28 cellular contexts compared by ENCODE assay signal in genomic region chr12:110547090-110547489, GRCh38. TPM values are rescaled to one million over a fixed set of nuclear protein-coding genes. Genes with fewer than 3 reads are reported as not detected.
DNase-seq lines count a peak whose midpoint lies in the region; ATAC-seq and TF ChIP-seq lines count a peak whose summit lies in the region.
"Had no signal": no experiment of that assay in that cellular context is flagged by ENCODE, and none has a peak within 500 bp of the region (broad histone marks: within the 10 kb centered on the region; RNA-seq: fewer than 3 reads in every experiment).

No MANE protein-coding gene starts in this region.

- intact Hi-C loops in left ventricle myocardium inferior (cut with micrococcal nuclease) (no loop called here), right cardiac atrium (cut with DNase I) (loop anchor here in 1 of 4 donors (5.0 kb wide), 1 partner anchor 35 kb away; the partner anchor contains the start of gene PPTC7)

- H3K27ac ChIP-seq in left ventricle myocardium inferior (replicated peaks) (peak overlapping the region; percentile 87), right cardiac atrium (ENCODE audit: low read length) (no peak overlapping the region), gastroesophageal sphincter (peak overlapping the region; percentile 20 to 94 (median 90)), subcutaneous abdominal adipose tissue (ENCODE audit: low read depth, low read length) (peak overlapping the region; percentile 4)
- H3K27ac ChIP-seq: WERI-Rb-1 had no signal

- peaks cover 29% of the 10 kb centered on the region for H3K36me3 ChIP-seq in left ventricle myocardium inferior
- peaks cover 0 to 21% of the 10 kb centered on the region in 2 donors for H3K36me3 ChIP-seq in gastroesophageal sphincter
- H3K36me3 ChIP-seq in subcutaneous abdominal adipose tissue (ENCODE audit: control insufficient read depth in 5 of 5, insufficient read depth in 5 of 5, low read length in 5 of 5) = peaks cover 0 to 17% (median 10%) of the 10 kb centered on the region in 5 donors

- TF ChIP-seq CTCF in left ventricle myocardium inferior (IDR thresholded peaks at IDR 0.05; ENCODE audit: borderline replicate concordance) = no peak
- no peak for TF ChIP-seq CTCF in gastroesophageal sphincter (IDR thresholded peaks at IDR 0.05)

- H3K4me3 ChIP-seq in left ventricle myocardium inferior (peak overlapping the region; percentile 47), right cardiac atrium (ENCODE audit: low read length) (no peak overlapping the region), gastroesophageal sphincter (no peak overlapping the region), subcutaneous abdominal adipose tissue (ENCODE audit: low read depth in 1 of 5, low read length in 5 of 5) (no peak overlapping the region)
- H3K4me3 ChIP-seq: cardiac muscle cell, coronary artery, HAP-1, MG63 had no signal

- in situ Hi-C loops in KBM-7 (cut with MboI; ENCODE audit: low pct_unique_long_range_greater_than_20kb, low sequenced_read_pairs) = no loop called here

- ATAC-seq in right cardiac atrium (no peak), T-helper 17 cell (no peak), gastroesophageal sphincter (no peak), GM18873 (IDR thresholded peaks at IDR 0.05; ENCODE audit: low FRiP score, unreplicated experiment) (no peak), HG02610 (IDR thresholded peaks at IDR 0.05; ENCODE audit: unreplicated experiment) (no peak)
- ATAC-seq: activated CD8-positive, alpha-beta memory T cell treated with anti-CD3 and anti-CD28 coated beads, Interleukin-2, amount 10 ng/mL, durations not matched to agents 7 days and 5 days; effector memory CD8-positive, alpha-beta T cell had no signal

- TF ChIP-seq EP300 in gastroesophageal sphincter (IDR thresholded peaks at IDR 0.05) = no peak

- H3K27me3 ChIP-seq in left ventricle myocardium inferior (ENCODE audit: low read depth) (no peaks in the 10 kb centered on the region), right cardiac atrium (ENCODE audit: control insufficient read depth, insufficient read depth) (no peaks in the 10 kb centered on the region), gastroesophageal sphincter (no peaks in the 10 kb centered on the region), subcutaneous abdominal adipose tissue (ENCODE audit: control insufficient read depth in 5 of 5, insufficient read depth in 4 of 5, low read length in 5 of 5) (no peaks in the 10 kb centered on the region)
- H3K27me3 ChIP-seq: cardiac muscle cell, MG63 had no signal

- H3K4me1 ChIP-seq in left ventricle myocardium inferior (peaks cover 98% of the 10 kb centered on the region), right cardiac atrium (ENCODE audit: control insufficient read depth, insufficient read depth, low read length) (peaks cover 14% of the 10 kb centered on the region), gastroesophageal sphincter (peaks cover 32 to 97% (median 41%) of the 10 kb centered on the region in 3 donors), subcutaneous abdominal adipose tissue (ENCODE audit: control insufficient read depth in 5 of 5, insufficient read depth in 5 of 5, low read length in 5 of 5) (peaks cover 7 to 41% (median 34%) of the 10 kb centered on the region in 5 donors)
- H3K4me1 ChIP-seq: HAP-1 had no signal

- peak overlapping the region; percentile 32 for H3K27ac Mint-ChIP-seq in T-helper 17 cell
- H3K27ac Mint-ChIP-seq: activated CD8-positive, alpha-beta memory T cell treated with anti-CD3 and anti-CD28 coated beads, Interleukin-2, amount 10 ng/mL, durations not matched to agents 7 days and 5 days; nephron; T-helper 2 cell treated with Interferon-gamma antibody and Interleukin-4, amounts not matched to agents 5 μg/mL and 100 μg/mL, for 36 hours had no signal

- no peak overlapping the region for H3K9ac ChIP-seq in subcutaneous abdominal adipose tissue (ENCODE audit: low read length in 5 of 5)

- H3K36me3 Mint-ChIP-seq in T-helper 17 cell (ENCODE audit: low read depth) = no peaks in the 10 kb centered on the region

- no peaks in the 10 kb centered on the region for H3K27me3 Mint-ChIP-seq in T-helper 17 cell
- H3K27me3 Mint-ChIP-seq: activated CD8-positive, alpha-beta memory T cell treated with anti-CD3 and anti-CD28 coated beads, Interleukin-2, amount 10 ng/mL, durations not matched to agents 7 days and 5 days; effector memory CD8-positive, alpha-beta T cell had no signal

- no peak overlapping the region for H3K4me3 Mint-ChIP-seq in T-helper 17 cell
- H3K4me3 Mint-ChIP-seq: activated CD8-positive, alpha-beta memory T cell treated with anti-CD3 and anti-CD28 coated beads, Interleukin-2, amount 10 ng/mL, durations not matched to agents 7 days and 5 days; effector memory CD8-positive, alpha-beta T cell; nephron; T-helper 2 cell treated with Interferon-gamma antibody and Interleukin-4, amounts not matched to agents 5 μg/mL and 100 μg/mL, for 36 hours had no signal

- no peak for TF ChIP-seq POLR2A in gastroesophageal sphincter (IDR thresholded peaks at IDR 0.05)

- 91% methylated on average over 2 of the region's 2 CpGs for WGBS in right cardiac atrium
- WGBS in gastroesophageal sphincter (ENCODE audit: low coverage in 1 of 2), 2 donors = 33 to 43% methylated on average over 2 of the region's 2 CpGs

- DNase-seq in left ventricle myocardium inferior = no peak
- no peak for DNase-seq in right cardiac atrium
- DNase-seq in T-helper 17 cell = no peak
- DNase-seq in KBM-7 = no peak
- DNase-seq: activated CD4-positive, alpha-beta T cell treated with anti-CD3 and anti-CD28 coated beads, Interleukin-2, amount 50 U/mL, for 1 hour; activated CD8-positive, alpha-beta memory T cell treated with anti-CD3 and anti-CD28 coated beads, Interleukin-2, amount 10 ng/mL, durations not matched to agents 7 days and 5 days; activated naive CD4-positive, alpha-beta T cell treated with anti-CD3 and anti-CD28 coated beads, Interleukin-2, amount 50 U/mL, for 16 hours; aorta; C1 segment of cervical spinal cord; Calu3; DND-41; effector memory CD8-positive, alpha-beta T cell; NCI-H1105 treated with DMSO at 0.1 percent for 48 hours; NCI-H2107; NCI-H446; NCI-H82; stimulated activated CD4-positive, alpha-beta T cell treated with anti-CD3 and anti-CD28 coated beads, Interleukin-2, amount 100 ng/mL, for 24 hours; WERI-Rb-1 had no signal

- H3K9me3 ChIP-seq in left ventricle myocardium inferior (replicated peaks) (no peaks in the 10 kb centered on the region), right cardiac atrium (ENCODE audit: control insufficient read depth, low read length) (no peaks in the 10 kb centered on the region), T-helper 17 cell (ENCODE audit: control insufficient read depth, low read length, poor library complexity, severe bottlenecking) (no peaks in the 10 kb centered on the region), gastroesophageal sphincter (no peaks in the 10 kb centered on the region), subcutaneous abdominal adipose tissue (ENCODE audit: control insufficient read depth in 5 of 5, low read length in 5 of 5) (no peaks in the 10 kb centered on the region)
- H3K9me3 ChIP-seq: HAP-1, MG63 had no signal

- H3K4me1 Mint-ChIP-seq in T-helper 17 cell = peaks cover 27% of the 10 kb centered on the region

RNA-seq across cellular contexts. Expression of gene PPTC7, which starts 36.0 kb away (rescaled TPM):
- total RNA-seq in left ventricle myocardium inferior = 103 TPM
- total RNA-seq in right cardiac atrium = 10 to 100 TPM; 46.6 to 82.8 (median 56.6) TPM
- polyA plus RNA-seq in right cardiac atrium = 31.5 TPM
- 10 to 100 TPM; 45.5 to 49.4 TPM for total RNA-seq in T-helper 17 cell
- 10 to 100 TPM; 37.5 to 48.6 (median 41.9) TPM for total RNA-seq in gastroesophageal sphincter

RNA-seq across cellular contexts. Expression of gene RAD9B, which starts 45.0 kb away (rescaled TPM):
- total RNA-seq in left ventricle myocardium inferior (0.63 TPM), right cardiac atrium (1 to 10 TPM in 3 of 4 donors, under 1 TPM in 1; 0.82 to 3.8 (median 1.8) TPM), T-helper 17 cell (under 1 TPM; 0.37 to 0.62 TPM), gastroesophageal sphincter (1 to 10 TPM; 1.1 to 5.1 (median 1.9) TPM)
- polyA plus RNA-seq in right cardiac atrium = 0.36 TPM

RNA-seq across cellular contexts. Expression of gene VPS29, which starts 45.2 kb away (rescaled TPM):
- 91.1 TPM for total RNA-seq in left ventricle myocardium inferior
- total RNA-seq in right cardiac atrium = 100 to 1,000 TPM in 1 of 4 donors, 10 to 100 TPM in 3; 74.3 to 107 (median 85.0) TPM
- 151 TPM for polyA plus RNA-seq in right cardiac atrium
- total RNA-seq in T-helper 17 cell = 10 to 100 TPM; 81.0 to 96.3 TPM
- total RNA-seq in gastroesophageal sphincter = 100 to 1,000 TPM; 101 to 184 (median 159) TPM
